ENCODE assay signal across 27 cellular contexts in the genomic region with DNA sequence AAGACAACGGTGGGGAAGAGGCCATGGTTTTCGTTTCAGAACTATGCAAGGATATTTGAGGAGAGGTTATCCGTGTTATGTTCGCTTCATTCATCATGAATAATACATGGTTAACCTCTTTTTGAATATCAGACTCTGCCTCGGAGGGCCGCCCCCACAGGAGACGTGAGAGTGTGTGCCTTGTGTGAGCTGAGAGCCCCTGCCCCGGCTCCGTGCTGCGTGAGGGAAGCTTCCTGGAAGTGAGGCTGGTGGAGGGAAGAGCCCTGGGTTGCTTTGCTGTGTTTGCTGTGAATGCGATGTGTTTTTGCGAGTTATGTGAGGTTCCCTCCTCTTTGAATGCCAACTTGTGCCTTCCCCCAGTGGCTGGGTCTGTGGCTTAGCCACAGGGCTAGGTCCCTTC.
"Had no signal": no experiment of that assay in that cellular context is flagged by ENCODE, and none has a peak within 500 bp of the region (broad histone marks: within the 10 kb centered on the region; RNA-seq: fewer than 3 reads in every experiment).

No MANE protein-coding gene starts in this region.

- H3K4me1 ChIP-seq: stomach, suprapubic skin, testis, thyroid gland, tibial artery, tibial nerve, transverse colon, upper lobe of left lung, upper lobe of right lung, uterus, vagina had no signal

- H3K4me3 Mint-ChIP-seq: stimulated activated effector memory CD8-positive, alpha-beta T cell treated with anti-CD3 and anti-CD28 coated beads, Interleukin-12 subunit alpha, Interleukin-12 subunit beta, amount 100 ng/mL, for 72 hours; stimulated activated memory B cell treated with anti-CD40 and anti-IgM and Interleukin-4, amounts not matched to agents 10 μg/mL and 1 μg/mL and 100 μg/mL, for 72 hours; stimulated activated naive B cell treated with anti-CD40 and anti-IgM and Interleukin-4, amounts not matched to agents 10 μg/mL and 1 μg/mL and 100 μg/mL, for 72 hours; stimulated activated naive CD8-positive, alpha-beta T cell treated with anti-CD3 and anti-CD28 coated beads, Interleukin-15, amount 100 ng/mL, for 72 hours; stimulated activated naive CD8-positive, alpha-beta T cell treated with anti-CD3 and anti-CD28 coated beads, Interleukin-15, Interleukin-2, amounts not matched to agents 100 ng/mL and 50 ng/mL, for 24 hours; type B pancreatic cell had no signal

- H3K9me3 Mint-ChIP-seq: stimulated activated effector memory CD8-positive, alpha-beta T cell treated with anti-CD3 and anti-CD28 coated beads, Interleukin-12 subunit alpha, Interleukin-12 subunit beta, amount 100 ng/mL, for 72 hours; stimulated activated memory B cell treated with anti-CD40 and anti-IgM and Interleukin-4, amounts not matched to agents 10 μg/mL and 1 μg/mL and 100 μg/mL, for 72 hours; stimulated activated naive B cell treated with anti-CD40 and anti-IgM and Interleukin-4, amounts not matched to agents 10 μg/mL and 1 μg/mL and 100 μg/mL, for 72 hours; stimulated activated naive CD8-positive, alpha-beta T cell treated with anti-CD3 and anti-CD28 coated beads, Interleukin-15, amount 100 ng/mL, for 72 hours; stimulated activated naive CD8-positive, alpha-beta T cell treated with anti-CD3 and anti-CD28 coated beads, Interleukin-15, Interleukin-2, amounts not matched to agents 100 ng/mL and 50 ng/mL, for 24 hours; type B pancreatic cell had no signal

- H3K36me3 ChIP-seq: stomach, suprapubic skin, thoracic aorta, thyroid gland, transverse colon, upper lobe of left lung, upper lobe of right lung, uterus, vagina had no signal

- DNase-seq: stimulated activated CD4-positive, alpha-beta T cell treated with anti-CD3 and anti-CD28 coated beads, Interleukin-2, amount 100 ng/mL, for 48 hours; stimulated activated CD4-positive, alpha-beta T cell treated with anti-CD3 and anti-CD28 coated beads, Interleukin-4, amount 100 ng/mL, for 1 hour; stimulated activated CD4-positive, alpha-beta T cell treated with anti-CD3 and anti-CD28 coated beads, Interleukin-4, amount 100 ng/mL, for 24 hours; stimulated activated CD4-positive, alpha-beta T cell treated with anti-CD3 and anti-CD28 coated beads, Interleukin-4, amount 100 ng/mL, for 4 hours; stimulated activated CD8-positive, alpha-beta memory T cell treated with anti-CD3 and anti-CD28 coated beads, Interleukin-4, amount 100 ng/mL, for 48 hours; stimulated activated naive B cell treated with anti-CD40 and anti-IgM and Interleukin-4, amounts not matched to agents 10 μg/mL and 1 μg/mL and 100 μg/mL, for 72 hours; stimulated activated naive CD4-positive, alpha-beta T cell; stimulated activated naive CD4-positive, alpha-beta T cell treated with Interleukin-2 at 50 U/mL for 16 hours; stimulated activated naive CD8-positive, alpha-beta T cell treated with anti-CD3 and anti-CD28 coated beads, Interleukin-15, amount 100 ng/mL, for 72 hours; stimulated activated naive CD8-positive, alpha-beta T cell treated with anti-CD3 and anti-CD28 coated beads, Interleukin-15, Interleukin-2, amounts not matched to agents 100 U/mL and 50 U/mL, for 24 hours; stomach; testis; thyroid gland; tibial artery; transverse colon; trophoblast cell; upper lobe of left lung; upper lobe of right lung had no signal

- H3K27me3 Mint-ChIP-seq: stimulated activated memory B cell treated with anti-CD40 and anti-IgM and Interleukin-4, amounts not matched to agents 10 μg/mL and 1 μg/mL and 100 μg/mL, for 72 hours; stimulated activated naive CD8-positive, alpha-beta T cell treated with anti-CD3 and anti-CD28 coated beads, Interleukin-15, Interleukin-2, amounts not matched to agents 100 ng/mL and 50 ng/mL, for 24 hours had no signal

- ATAC-seq: stimulated activated effector memory CD8-positive, alpha-beta T cell treated with anti-CD3 and anti-CD28 coated beads, Interleukin-12 subunit alpha, Interleukin-12 subunit beta, amount 100 ng/mL, for 72 hours; stimulated activated memory B cell treated with anti-CD40 and anti-IgM and Interleukin-4, amounts not matched to agents 10 μg/mL and 1 μg/mL and 100 μg/mL, for 72 hours; stimulated activated naive B cell treated with anti-CD40 and anti-IgM and Interleukin-4, amounts not matched to agents 10 μg/mL and 1 μg/mL and 100 μg/mL, for 72 hours; stimulated activated naive CD8-positive, alpha-beta T cell treated with anti-CD3 and anti-CD28 coated beads, Interleukin-15, amount 100 ng/mL, for 72 hours; stimulated activated naive CD8-positive, alpha-beta T cell treated with anti-CD3 and anti-CD28 coated beads, Interleukin-15, Interleukin-2, amounts not matched to agents 100 U/mL and 50 U/mL, for 24 hours; upper lobe of right lung had no signal

- H3K4me3 ChIP-seq: stomach, suprapubic skin, testis, thoracic aorta, thyroid gland, tibial artery, tibial nerve, transverse colon, upper lobe of left lung, upper lobe of right lung, uterus, vagina had no signal

- H3K27me3 ChIP-seq: stomach, testis, thyroid gland, tibial artery, tibial nerve, transverse colon, upper lobe of left lung, upper lobe of right lung, uterus, vagina had no signal

- H3K27ac ChIP-seq: stomach, suprapubic skin, testis, thoracic aorta, thyroid gland, tibial artery, tibial nerve, transverse colon, upper lobe of left lung, upper lobe of right lung, uterus, vagina had no signal

- H3K27ac Mint-ChIP-seq: stimulated activated effector memory CD8-positive, alpha-beta T cell treated with anti-CD3 and anti-CD28 coated beads, Interleukin-12 subunit alpha, Interleukin-12 subunit beta, amount 100 ng/mL, for 72 hours; stimulated activated memory B cell treated with anti-CD40 and anti-IgM and Interleukin-4, amounts not matched to agents 10 μg/mL and 1 μg/mL and 100 μg/mL, for 72 hours; stimulated activated naive B cell treated with anti-CD40 and anti-IgM and Interleukin-4, amounts not matched to agents 10 μg/mL and 1 μg/mL and 100 μg/mL, for 72 hours; stimulated activated naive CD8-positive, alpha-beta T cell treated with anti-CD3 and anti-CD28 coated beads, Interleukin-15, amount 100 ng/mL, for 72 hours; stimulated activated naive CD8-positive, alpha-beta T cell treated with anti-CD3 and anti-CD28 coated beads, Interleukin-15, Interleukin-2, amounts not matched to agents 100 ng/mL and 50 ng/mL, for 24 hours; type B pancreatic cell had no signal

- H3K9me3 ChIP-seq: stomach, suprapubic skin, testis, thoracic aorta, thyroid gland, tibial artery, tibial nerve, transverse colon, upper lobe of left lung, upper lobe of right lung, uterus, vagina had no signal

- H3K4me1 Mint-ChIP-seq: stimulated activated effector memory CD8-positive, alpha-beta T cell treated with anti-CD3 and anti-CD28 coated beads, Interleukin-12 subunit alpha, Interleukin-12 subunit beta, amount 100 ng/mL, for 72 hours; stimulated activated memory B cell treated with anti-CD40 and anti-IgM and Interleukin-4, amounts not matched to agents 10 μg/mL and 1 μg/mL and 100 μg/mL, for 72 hours; stimulated activated naive B cell treated with anti-CD40 and anti-IgM and Interleukin-4, amounts not matched to agents 10 μg/mL and 1 μg/mL and 100 μg/mL, for 72 hours; stimulated activated naive CD8-positive, alpha-beta T cell treated with anti-CD3 and anti-CD28 coated beads, Interleukin-15, amount 100 ng/mL, for 72 hours had no signal

- H3K36me3 Mint-ChIP-seq: stimulated activated effector memory CD8-positive, alpha-beta T cell treated with anti-CD3 and anti-CD28 coated beads, Interleukin-12 subunit alpha, Interleukin-12 subunit beta, amount 100 ng/mL, for 72 hours; stimulated activated memory B cell treated with anti-CD40 and anti-IgM and Interleukin-4, amounts not matched to agents 10 μg/mL and 1 μg/mL and 100 μg/mL, for 72 hours; stimulated activated naive B cell treated with anti-CD40 and anti-IgM and Interleukin-4, amounts not matched to agents 10 μg/mL and 1 μg/mL and 100 μg/mL, for 72 hours; type B pancreatic cell had no signal
